Comparison of ENCODE assay signal across 10 cellular contexts in genomic region chr5:177801427-177801826, GRCh38. TPM values are rescaled to one million over a fixed set of nuclear protein-coding genes. Genes with fewer than 3 reads are reported as not detected.
DNase-seq lines count a peak whose midpoint lies in the region; ATAC-seq and TF ChIP-seq lines count a peak whose summit lies in the region.
"Not testable (repeated sequence)": the region's sequence is repeated elsewhere in the genome, so short reads cannot be mapped to it uniquely, and the experiment has no call there.
"Had no signal": no experiment of that assay in that cellular context is flagged by ENCODE, and none has a peak within 500 bp of the region (broad histone marks: within the 10 kb centered on the region; RNA-seq: fewer than 3 reads in every experiment).

No MANE protein-coding gene starts in this region.

- CTCF ChIA-PET in CD8-positive, alpha-beta memory T cell (lab: Charles Lee); activated CD8-positive, alpha-beta memory T cell treated with anti-CD3 and anti-CD28 coated beads, Interleukin-2, amount 10 ng/mL, durations not matched to agents 7 days and 5 days (lab: Charles Lee): not testable (repeated sequence)

- H3K27ac Mint-ChIP-seq in CD8-positive, alpha-beta memory T cell = peak overlapping the region in 3 of 8 donors; percentile 4 to 24 (median 7)
- H3K27ac Mint-ChIP-seq in T-helper 17 cell = peak overlapping the region; percentile 29
- not testable (repeated sequence) for H3K27ac Mint-ChIP-seq in activated CD8-positive, alpha-beta memory T cell treated with anti-CD3 and anti-CD28 coated beads, Interleukin-2, amount 10 ng/mL, durations not matched to agents 7 days and 5 days; stimulated activated naive CD8-positive, alpha-beta T cell treated with anti-CD3 and anti-CD28 coated beads, Interleukin-15, amount 100 ng/mL, for 72 hours
- peak overlapping the region; percentile 76 for H3K27ac Mint-ChIP-seq in activated naive CD8-positive, alpha-beta T cell treated with anti-CD3 and anti-CD28 coated beads, Interleukin-2, amount 10 ng/mL, durations not matched to agents 7 days and 5 days

- not testable (repeated sequence) for H3K4me1 ChIP-seq in CD8-positive, alpha-beta memory T cell (ENCODE audit: insufficient read depth, low read length)

- DNase-seq in CD8-positive, alpha-beta memory T cell = peak in 3 of 5 donors; percentile 6 to 47 (median 42)
- not testable (repeated sequence) for DNase-seq in T-helper 17 cell; activated CD8-positive, alpha-beta memory T cell treated with anti-CD3 and anti-CD28 coated beads, Interleukin-2, amount 10 ng/mL, durations not matched to agents 7 days and 5 days; activated naive CD8-positive, alpha-beta T cell treated with anti-CD3 and anti-CD28 coated beads, Interleukin-2, amount 10 ng/mL, durations not matched to agents 7 days and 5 days; stimulated activated naive CD8-positive, alpha-beta T cell treated with anti-CD3 and anti-CD28 coated beads, Interleukin-15, amount 100 ng/mL, for 72 hours
- DNase-seq in activated effector memory CD4-positive, alpha-beta T cell treated with anti-CD3 and anti-CD28 coated beads, Interleukin-2, amount 50 U/mL, for 16 hours = peak; percentile 65
- peak; percentile 51 for DNase-seq in epithelial cell of esophagus (ENCODE audit: low read depth)
- DNase-seq in stimulated activated CD8-positive, alpha-beta memory T cell treated with anti-CD3 and anti-CD28 coated beads, Interleukin-12 subunit alpha, Interleukin-12 subunit beta, amount 100 ng/mL, for 4 hours (ENCODE audit: low read depth) = peak; percentile 13

- not testable (repeated sequence) for H3K4me3 ChIP-seq in CD8-positive, alpha-beta memory T cell (ENCODE audit: low read length); epithelial cell of esophagus (ENCODE audit: low read length)

- H3K27me3 ChIP-seq in CD8-positive, alpha-beta memory T cell (ENCODE audit: insufficient read depth, low read length, poor library complexity, severe bottlenecking) = not testable (repeated sequence)

- POLR2A ChIA-PET in CD8-positive, alpha-beta memory T cell (lab: Charles Lee); activated naive CD8-positive, alpha-beta T cell treated with anti-CD3 and anti-CD28 coated beads, Interleukin-2, amount 10 ng/mL, durations not matched to agents 7 days and 5 days (lab: Charles Lee): not testable (repeated sequence)

- peaks cover 4 to 18% (median 5%) of the 10 kb centered on the region in 3 donors for H3K4me1 Mint-ChIP-seq in CD8-positive, alpha-beta memory T cell
- H3K4me1 Mint-ChIP-seq in T-helper 17 cell; activated CD8-positive, alpha-beta memory T cell treated with anti-CD3 and anti-CD28 coated beads, Interleukin-2, amount 10 ng/mL, durations not matched to agents 7 days and 5 days; activated naive CD8-positive, alpha-beta T cell treated with anti-CD3 and anti-CD28 coated beads, Interleukin-2, amount 10 ng/mL, durations not matched to agents 7 days and 5 days; stimulated activated naive CD8-positive, alpha-beta T cell treated with anti-CD3 and anti-CD28 coated beads, Interleukin-15, amount 100 ng/mL, for 72 hours: not testable (repeated sequence)

- H3K27ac ChIP-seq in CD8-positive, alpha-beta memory T cell (ENCODE audit: low read depth, low read length) = not testable (repeated sequence)

- H3K4me3 Mint-ChIP-seq in CD8-positive, alpha-beta memory T cell = peak overlapping the region in 3 of 7 donors; percentile 5 to 52 (median 21)
- not testable (repeated sequence) for H3K4me3 Mint-ChIP-seq in T-helper 17 cell; activated CD8-positive, alpha-beta memory T cell treated with anti-CD3 and anti-CD28 coated beads, Interleukin-2, amount 10 ng/mL, durations not matched to agents 7 days and 5 days; stimulated activated naive CD8-positive, alpha-beta T cell treated with anti-CD3 and anti-CD28 coated beads, Interleukin-15, amount 100 ng/mL, for 72 hours
- peak overlapping the region; percentile 59 for H3K4me3 Mint-ChIP-seq in activated naive CD8-positive, alpha-beta T cell treated with anti-CD3 and anti-CD28 coated beads, Interleukin-2, amount 10 ng/mL, durations not matched to agents 7 days and 5 days

- H3K36me3 Mint-ChIP-seq in CD8-positive, alpha-beta memory T cell; T-helper 17 cell (ENCODE audit: low read depth); activated CD8-positive, alpha-beta memory T cell treated with anti-CD3 and anti-CD28 coated beads, Interleukin-2, amount 10 ng/mL, durations not matched to agents 7 days and 5 days; activated naive CD8-positive, alpha-beta T cell treated with anti-CD3 and anti-CD28 coated beads, Interleukin-2, amount 10 ng/mL, durations not matched to agents 7 days and 5 days: not testable (repeated sequence)

- not testable (repeated sequence) for H3K9me3 ChIP-seq in CD8-positive, alpha-beta memory T cell (ENCODE audit: low read length); T-helper 17 cell (ENCODE audit: control insufficient read depth, low read length, poor library complexity, severe bottlenecking)

- H3K36me3 ChIP-seq in CD8-positive, alpha-beta memory T cell (ENCODE audit: insufficient read depth, low read length) = not testable (repeated sequence)

- H3K9me3 Mint-ChIP-seq in CD8-positive, alpha-beta memory T cell; activated CD8-positive, alpha-beta memory T cell treated with anti-CD3 and anti-CD28 coated beads, Interleukin-2, amount 10 ng/mL, durations not matched to agents 7 days and 5 days (ENCODE audit: low read depth); activated naive CD8-positive, alpha-beta T cell treated with anti-CD3 and anti-CD28 coated beads, Interleukin-2, amount 10 ng/mL, durations not matched to agents 7 days and 5 days; stimulated activated naive CD8-positive, alpha-beta T cell treated with anti-CD3 and anti-CD28 coated beads, Interleukin-15, amount 100 ng/mL, for 72 hours: not testable (repeated sequence)

- TF ChIP-seq CTCF in epithelial cell of esophagus (IDR thresholded peaks at IDR 0.05; ENCODE audit: insufficient read depth, low read depth, low read length, missing control alignments) = not testable (repeated sequence)

- not testable (repeated sequence) for H3K27me3 Mint-ChIP-seq in CD8-positive, alpha-beta memory T cell; T-helper 17 cell; activated CD8-positive, alpha-beta memory T cell treated with anti-CD3 and anti-CD28 coated beads, Interleukin-2, amount 10 ng/mL, durations not matched to agents 7 days and 5 days; activated naive CD8-positive, alpha-beta T cell treated with anti-CD3 and anti-CD28 coated beads, Interleukin-2, amount 10 ng/mL, durations not matched to agents 7 days and 5 days; stimulated activated naive CD8-positive, alpha-beta T cell treated with anti-CD3 and anti-CD28 coated beads, Interleukin-15, amount 100 ng/mL, for 72 hours

- peak; percentile 57 for ATAC-seq in T-helper 17 cell
- ATAC-seq in activated CD8-positive, alpha-beta memory T cell treated with anti-CD3 and anti-CD28 coated beads, Interleukin-2, amount 10 ng/mL, durations not matched to agents 7 days and 5 days = peak; percentile 51
- ATAC-seq in activated naive CD8-positive, alpha-beta T cell treated with anti-CD3 and anti-CD28 coated beads, Interleukin-2, amount 10 ng/mL, durations not matched to agents 7 days and 5 days (ENCODE audit: low read depth) = peak; percentile 84
- ATAC-seq in stimulated activated naive CD8-positive, alpha-beta T cell treated with anti-CD3 and anti-CD28 coated beads, Interleukin-15, amount 100 ng/mL, for 72 hours = peak; percentile 43

RNA-seq across cellular contexts. Expression of gene FAM153A, which starts 18.7 kb away (rescaled TPM):
- total RNA-seq in CD8-positive, alpha-beta memory T cell = 1 to 10 TPM; 5.8 to 6.7 TPM
- polyA plus RNA-seq in CD8-positive, alpha-beta memory T cell = 0.67 TPM
- total RNA-seq in T-helper 17 cell = 10 to 100 TPM; 10.9 to 63.9 TPM
- total RNA-seq in activated CD8-positive, alpha-beta memory T cell treated with anti-CD3 and anti-CD28 coated beads, Interleukin-2, amount 10 ng/mL, durations not matched to agents 7 days and 5 days = 1 to 10 TPM in 1 of 2 experiments, under 1 TPM in 1; 0.54 to 6.9 TPM
- total RNA-seq in activated naive CD8-positive, alpha-beta T cell treated with anti-CD3 and anti-CD28 coated beads, Interleukin-2, amount 10 ng/mL, durations not matched to agents 7 days and 5 days = 10 to 100 TPM; 41.7 to 42.0 TPM
- total RNA-seq: G401, PC-9 had no signal
